14 cellular contexts compared by ENCODE assay signal in the genomic region with DNA sequence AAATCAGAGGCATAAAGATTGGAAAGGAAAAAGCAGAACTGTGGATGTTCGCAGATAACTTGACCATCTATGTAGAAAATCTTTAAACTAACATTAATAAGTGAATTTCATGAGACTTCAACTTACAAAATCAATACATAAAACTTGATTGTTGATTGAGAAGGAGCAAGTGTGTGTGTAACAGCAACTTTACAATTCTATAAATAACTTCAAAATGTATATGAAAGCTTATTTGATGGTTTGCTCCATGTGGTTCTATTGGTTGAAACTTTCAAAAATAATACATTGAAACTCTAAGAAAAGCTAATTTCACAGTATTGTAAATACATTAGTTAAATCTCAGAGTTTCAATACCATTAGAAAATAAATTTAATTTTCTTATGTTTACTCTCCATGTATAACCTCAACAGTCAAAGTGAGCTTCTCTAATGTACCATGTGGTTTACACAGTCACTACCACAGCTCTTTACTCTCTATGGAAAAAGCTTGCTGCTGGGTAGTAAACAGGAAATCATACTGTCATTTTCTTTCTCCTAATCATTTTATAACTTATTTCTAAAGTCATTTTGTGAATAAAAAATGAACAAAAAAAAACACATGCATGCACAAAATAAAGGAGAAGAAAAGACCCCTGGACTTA. TPM values are rescaled to one million over a fixed set of nuclear protein-coding genes. Genes with fewer than 3 reads are reported as not detected.
DNase-seq lines count a peak whose midpoint lies in the region; ATAC-seq, FAIRE-seq and TF ChIP-seq lines count a peak whose summit lies in the region.
"Had no signal": no experiment of that assay in that cellular context is flagged by ENCODE, and none has a peak within 500 bp of the region (broad histone marks: within the 10 kb centered on the region; RNA-seq: fewer than 3 reads in every experiment).

No MANE protein-coding gene starts in this region.

- H3K79me2 ChIP-seq in GM12878 (ENCODE audit: control insufficient read depth, insufficient read depth, low read length): no peaks in the 10 kb centered on the region

- intact Hi-C loops in GM12878 (cut with micrococcal nuclease; ENCODE audit: unreplicated experiment): no loop called here
- intact Hi-C loops in right cardiac atrium (cut with DNase I): no loop called here

- RAD21 ChIA-PET in GM12878 (lab: Charles Lee; ENCODE audit: unreplicated experiment): no interaction called here

- no peaks in the 10 kb centered on the region for H3K27me3 ChIP-seq in GM12878 (replicated peaks in 1 of 2; ENCODE audit: control insufficient read depth in 2 of 2, insufficient read depth in 2 of 2, low read length in 1 of 2)
- H3K27me3 ChIP-seq in right cardiac atrium (ENCODE audit: control insufficient read depth, insufficient read depth): no peaks in the 10 kb centered on the region
- H3K27me3 ChIP-seq: BLaER1, heart left ventricle, right lobe of liver had no signal

- in situ Hi-C loops in GM12878 (cut with MboI): no loop called here

- POLR2A ChIA-PET in GM12878 (lab: Charles Lee): no interaction called here

- CTCF ChIA-PET in GM12878 (lab: Yijun Ruan, JAX): no interaction called here

- H3K9me3 ChIP-seq in GM12878 (replicated peaks; ENCODE audit: control insufficient read depth, insufficient read depth, low read length): no peaks in the 10 kb centered on the region
- H3K9me3 ChIP-seq in right cardiac atrium (ENCODE audit: control insufficient read depth, low read length): no peaks in the 10 kb centered on the region
- H3K9me3 ChIP-seq: right lobe of liver had no signal

- H3K4me3 ChIP-seq in GM12878: no peak overlapping the region
- no peak overlapping the region for H3K4me3 ChIP-seq in right cardiac atrium (ENCODE audit: low read length)
- H3K4me3 ChIP-seq: BLaER1, heart left ventricle, K562, right lobe of liver had no signal

- H3K9ac ChIP-seq in GM12878 (ENCODE audit: control insufficient read depth, insufficient read depth, low read length): no peak overlapping the region
- H3K9ac ChIP-seq: BLaER1 had no signal

- H3K27ac ChIP-seq in GM12878 (ENCODE audit: control insufficient read depth, insufficient read depth) (no peak overlapping the region), right cardiac atrium (ENCODE audit: low read length) (no peak overlapping the region)
- H3K27ac ChIP-seq: BLaER1, right lobe of liver had no signal

- 100% methylated on average over 1 of the region's 1 CpG for WGBS in GM12878 (ENCODE audit: insufficient coverage, insufficient replicate concordance, low lambda C conversion rate, missing lambda C conversion rate)
- 96% methylated on average over 1 of the region's 1 CpG for WGBS in right cardiac atrium

- H3K36me3 ChIP-seq in GM12878 (ENCODE audit: control insufficient read depth in 2 of 2, insufficient read depth in 2 of 2, low read length in 1 of 2): no peaks in the 10 kb centered on the region
- H3K36me3 ChIP-seq: heart left ventricle, right lobe of liver had no signal

- TF ChIP-seq RAD21 in GM12878 (IDR thresholded peaks at IDR 0.05; ENCODE audit: insufficient read depth, low read depth, low read length): no peak

- H2AFZ ChIP-seq in GM12878 (ENCODE audit: control insufficient read depth, low read depth, low read length): no peak overlapping the region

- no TSS peak for BruUV-seq in GM12878 (replicated peaks; lab: Mats Ljungman, UMichigan)

- FAIRE-seq in G401.6 (lab: Jason Lieb, UNC) (peak; percentile 73), GM12878 (lab: Jason Lieb, UNC) (no peak)
- FAIRE-seq: K562 had no signal

- no peak for TF ChIP-seq CTCF in GM12878 (IDR thresholded peaks at IDR 0.05 in 2 of 3, conservative IDR thresholded peaks at IDR 0.05 in 1 of 3; ENCODE audit: control insufficient read depth in 2 of 3, extremely low read depth in 1 of 3, insufficient read depth in 1 of 3, low read depth in 3 of 3, low read length in 3 of 3)

- no peak for TF ChIP-seq POLR2A in GM12878 (IDR thresholded peaks at IDR 0.05; ENCODE audit: low read depth, low read length)

- no peak overlapping the region for H3K4me2 ChIP-seq in GM12878 (ENCODE audit: control insufficient read depth, insufficient read depth)
- H3K4me2 ChIP-seq: BLaER1 had no signal

- peak; percentile 76 for ATAC-seq in GM21381 (IDR thresholded peaks at IDR 0.05; ENCODE audit: unreplicated experiment)
- peak; percentile 81 for ATAC-seq in HG03159 (IDR thresholded peaks at IDR 0.05; ENCODE audit: unreplicated experiment)
- ATAC-seq in GM12878: no peak
- no peak for ATAC-seq in right cardiac atrium
- ATAC-seq: heart left ventricle, K562 had no signal

- no peak for TF ChIP-seq EP300 in GM12878 (IDR thresholded peaks at IDR 0.05; ENCODE audit: borderline replicate concordance in 1 of 2, control insufficient read depth in 1 of 2, low read depth in 2 of 2, low read length in 2 of 2)

- H3K4me1 ChIP-seq in GM12878 (ENCODE audit: control insufficient read depth, insufficient read depth, low read length) (no peaks in the 10 kb centered on the region), right cardiac atrium (ENCODE audit: control insufficient read depth, insufficient read depth, low read length) (peaks cover 2% of the 10 kb centered on the region)
- H3K4me1 ChIP-seq: BLaER1, right lobe of liver had no signal

- DNase-seq in GM12878 (ENCODE audit: low read depth, low spot score): no peak
- no peak for DNase-seq in right cardiac atrium
- no peak for DNase-seq in NCI-H2029 treated with DMSO at 0.1 percent for 48 hours (lab: John Stamatoyannopoulos, UW)
- no peak for DNase-seq in NCI-H1105 (lab: John Stamatoyannopoulos, UW)
- DNase-seq in NCI-H187 treated with DMSO at 0.1 percent for 48 hours (lab: John Stamatoyannopoulos, UW): no peak
- DNase-seq: activated CD8-positive, alpha-beta memory T cell treated with anti-CD3 and anti-CD28 coated beads, Interleukin-2, amount 50 U/mL, for 4 hours; H9; heart left ventricle; right lobe of liver had no signal

- no peaks in the 10 kb centered on the region for H4K20me1 ChIP-seq in GM12878 (ENCODE audit: control insufficient read depth, insufficient read depth)

- SMC1A ChIA-PET in GM12878 (lab: Charles Lee; ENCODE audit: uncharacterized antibody, unreplicated experiment): interaction anchor here (1.1 to 1.3 kb wide), 2 partner anchors 17 to 111 kb away, joined by 3 to 4 read pairs; no protein-coding TSS in a partner anchor

TF ChIP-seq in GM12878, 131 proteins besides CTCF, POLR2A, EP300 and RAD21:
- TF ChIP-seq RUNX3 (IDR thresholded peaks at IDR 0.05; ENCODE audit: low read length) (peak; percentile 66), MEF2A (IDR thresholded peaks at IDR 0.05; ENCODE audit: insufficient read depth, low read depth, low read length) (0 out of 2 replicates have a peak, but pooled peaks have one; percentile 21), IKZF2 (IDR thresholded peaks at IDR 0.05) (no peak)

RNA-seq across cellular contexts. Expression of a gene that starts 12.0 kb away (rescaled TPM):
- total RNA-seq in GM12878 (2013; cell fraction: nucleolus; rRNA removed): 2.0 and 2.6 TPM in 2 replicates
- total RNA-seq in GM12878 (2014; rRNA removed) (0.11 and 0.34 TPM in 2 replicates), GM12878 (2014; rRNA removed; fragmentation: Illumina TruSeq; extraction: Trizol) (0.27 and 0.32 TPM in 2 replicates), GM12878 (2021) (0.27 and 0.44 TPM in 2 replicates), right cardiac atrium (10 to 100 TPM; 37.0 to 61.2 (median 52.5) TPM)
- polyA plus RNA-seq in GM12878 (2011; ENCODE audit: low read depth): 2.1 TPM
- polyA plus RNA-seq in GM12878 (2011; rRNA removed) (0.48 and 0.63 TPM in 2 replicates), GM12878 (2014; fragmentation: Illumina TruSeq; extraction: Trizol) (0.10 and 0.56 TPM in 2 replicates), GM12878 (2014; fragmentation: Nextera tagmentation; extraction: Ambion mirVana) (under 1 TPM; 0.03 to 0.04 TPM), GM12878 (2014; rRNA removed) (0.05 and 0.09 TPM in 2 replicates), GM12878 (2016; fragmentation: Nextera tagmentation; extraction: Ambion mirVana) (under 1 TPM; 0.09 to 0.11 TPM), right cardiac atrium (8.4 TPM)
- polyA plus RNA-seq in GM12878 (2011; cell fraction: cytosol; rRNA removed): 0.16 and 0.17 TPM in 2 replicates
- polyA plus RNA-seq in GM12878 (2011; cell fraction: nucleus; rRNA removed): 0.61 and 0.70 TPM in 2 replicates
- polyA plus RNA-seq in GM12878 (2012): 2.5 and 4.6 TPM in 2 replicates
- polyA minus RNA-seq in GM12878 (2011; rRNA and poly(A)+ RNA removed): 0.98 and 1.0 TPM in 2 replicates
- 0.21 TPM in 1 of 2 replicates, not detected in the other for polyA minus RNA-seq in GM12878 (2011; cell fraction: cytosol; rRNA and poly(A)+ RNA removed)
- 0.73 and 0.86 TPM in 2 replicates for polyA minus RNA-seq in GM12878 (2011; cell fraction: nucleus; rRNA and poly(A)+ RNA removed)

Comparison
In these comparisons a context has a peak if more than half of its experiments do, and no peak if none do; other contexts are left out.
1. ATAC-seq: peak in GM21381 (single experiment) and HG03159 (single experiment); none in GM12878 (single experiment) and right cardiac atrium (0 of 2).
2. RNA of a gene that starts 12.0 kb away (total RNA-seq): 37.0 to 61.2 TPM in right cardiac atrium; 0.11 to 2.6 TPM in GM12878; every median in the first group is over 10 times any median in the second.